26 cellular contexts compared by ENCODE assay signal in the genomic region with DNA sequence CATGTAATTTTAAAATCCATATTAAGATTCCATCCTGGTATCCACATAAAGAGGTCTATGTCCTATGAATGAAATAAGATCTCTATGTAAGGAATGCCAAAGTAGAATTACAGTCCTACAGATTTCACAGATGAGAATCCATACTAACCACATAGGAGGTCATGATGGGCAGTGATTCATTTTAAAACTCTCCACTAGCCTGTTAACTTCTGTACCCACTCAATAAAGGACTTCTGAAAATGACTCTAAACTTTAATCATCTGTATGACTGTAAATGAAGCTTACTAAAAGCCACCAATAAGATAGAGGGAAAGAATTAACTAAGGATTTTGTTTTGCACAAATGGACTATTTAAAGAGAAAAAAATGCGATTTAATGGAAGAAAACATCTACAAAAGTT. TPM values are rescaled to one million over a fixed set of nuclear protein-coding genes. Genes with fewer than 3 reads are reported as not detected.
"Had no signal": no experiment of that assay in that cellular context is flagged by ENCODE, and none has a peak within 500 bp of the region (broad histone marks: within the 10 kb centered on the region; RNA-seq: fewer than 3 reads in every experiment).

No MANE protein-coding gene starts in this region.

- H3K4me1 Mint-ChIP-seq: activated CD4-positive, alpha-beta memory T cell treated with anti-CD3 and anti-CD28 coated beads, Interleukin-2, amount 10 ng/mL, durations not matched to agents 7 days and 5 days; activated CD4-positive, alpha-beta T cell treated with anti-CD3 and anti-CD28 coated beads for 36 hours had no signal

- H3K4me3 ChIP-seq: ascending aorta, body of pancreas, SK-N-MC had no signal

- H3K36me3 ChIP-seq: ascending aorta, WERI-Rb-1 had no signal

- DNase-seq: activated CD4-positive, alpha-beta memory T cell treated with anti-CD3 and anti-CD28 coated beads, Interleukin-2, amount 10 ng/mL, durations not matched to agents 7 days and 5 days; activated CD4-positive, alpha-beta T cell treated with anti-CD3 and anti-CD28 coated beads for 36 hours; activated CD4-positive, alpha-beta T cell treated with anti-CD3 and anti-CD28 coated beads, Interleukin-2, amount 50 U/mL, for 1 hour; activated gamma-delta T cell treated with Interleukin-2 at 50 U/mL for 16 hours; activated naive CD4-positive, alpha-beta T cell treated with anti-CD3 and anti-CD28 coated beads, Interleukin-2, amount 50 U/mL, for 16 hours; body of pancreas; central memory CD4-positive, alpha-beta T cell; NCI-H1092; NCI-H1417; NCI-H1930; NCI-H2171; NCI-H226; NCI-H526; NCI-H774; T-helper 1 cell; WERI-Rb-1 had no signal

- H3K9me3 Mint-ChIP-seq: activated CD4-positive, alpha-beta memory T cell treated with anti-CD3 and anti-CD28 coated beads, Interleukin-2, amount 10 ng/mL, durations not matched to agents 7 days and 5 days had no signal

- H3K4me1 ChIP-seq: ascending aorta, body of pancreas had no signal

- H3K27me3 ChIP-seq: ascending aorta, body of pancreas had no signal

- H3K9ac ChIP-seq: KMS-11 had no signal

- H3K4me3 Mint-ChIP-seq: activated CD4-positive, alpha-beta memory T cell treated with anti-CD3 and anti-CD28 coated beads, Interleukin-2, amount 10 ng/mL, durations not matched to agents 7 days and 5 days; activated CD4-positive, alpha-beta T cell treated with anti-CD3 and anti-CD28 coated beads for 36 hours had no signal

- ATAC-seq: activated CD4-positive, alpha-beta T cell treated with anti-CD3 and anti-CD28 coated beads for 36 hours; body of pancreas had no signal

- H3K27ac Mint-ChIP-seq: activated CD4-positive, alpha-beta memory T cell treated with anti-CD3 and anti-CD28 coated beads, Interleukin-2, amount 10 ng/mL, durations not matched to agents 7 days and 5 days; activated CD4-positive, alpha-beta T cell treated with anti-CD3 and anti-CD28 coated beads for 36 hours had no signal

- FAIRE-seq: bronchial epithelial cell had no signal

- H3K27ac ChIP-seq: ascending aorta, body of pancreas, KMS-11, SK-N-MC, WERI-Rb-1 had no signal

- H3K4me2 ChIP-seq: KMS-11 had no signal

- H3K9me3 ChIP-seq: ascending aorta, body of pancreas had no signal

RNA-seq across cellular contexts. Expression of a gene that starts 28.7 kb away (rescaled TPM):
- total RNA-seq: activated CD4-positive, alpha-beta memory T cell treated with anti-CD3 and anti-CD28 coated beads, Interleukin-2, amount 10 ng/mL, durations not matched to agents 7 days and 5 days; activated CD4-positive, alpha-beta T cell treated with anti-CD3 and anti-CD28 coated beads for 36 hours; activated CD8-positive, alpha-beta memory T cell treated with anti-CD3 and anti-CD28 coated beads for 36 hours; ascending aorta; body of pancreas; bronchial epithelial cell; MCF 10A; NCI-H460; OCI-LY7; RPMI7951; T-helper 2 cell treated with Interferon-gamma antibody and Interleukin-4, amounts not matched to agents 100 ng/mL and 5 ng/mL, for 36 hours had no signal

RNA-seq across cellular contexts. Expression of a gene that starts 47.3 kb away (rescaled TPM):
- total RNA-seq: activated CD4-positive, alpha-beta memory T cell treated with anti-CD3 and anti-CD28 coated beads, Interleukin-2, amount 10 ng/mL, durations not matched to agents 7 days and 5 days; activated CD4-positive, alpha-beta T cell treated with anti-CD3 and anti-CD28 coated beads for 36 hours; activated CD8-positive, alpha-beta memory T cell treated with anti-CD3 and anti-CD28 coated beads for 36 hours; ascending aorta; body of pancreas; bronchial epithelial cell; MCF 10A; NCI-H460; OCI-LY7; RPMI7951; T-helper 2 cell treated with Interferon-gamma antibody and Interleukin-4, amounts not matched to agents 100 ng/mL and 5 ng/mL, for 36 hours had no signal
